ENCODE assay signal across 21 cellular contexts in genomic region chr16:81251871-81252270, GRCh38. TPM values are rescaled to one million over a fixed set of nuclear protein-coding genes. Genes with fewer than 3 reads are reported as not detected.
DNase-seq lines count a peak whose midpoint lies in the region; ATAC-seq and TF ChIP-seq lines count a peak whose summit lies in the region.
"Had no signal": no experiment of that assay in that cellular context is flagged by ENCODE, and none has a peak within 500 bp of the region (broad histone marks: within the 10 kb centered on the region; RNA-seq: fewer than 3 reads in every experiment).

No MANE protein-coding gene starts in this region.

- intact Hi-C loops in lower lobe of right lung (cut with DNase I): no loop called here
- intact Hi-C loops in testis (cut with DNase I; ENCODE audit: low total_unique reads): no loop called here
- intact Hi-C loops in adrenal gland (cut with DNase I): no loop called here

- no peaks in the 10 kb centered on the region for H3K27me3 ChIP-seq in lower lobe of right lung (ENCODE audit: low read depth)
- no peaks in the 10 kb centered on the region for H3K27me3 ChIP-seq in testis
- no peaks in the 10 kb centered on the region for H3K27me3 ChIP-seq in adrenal gland
- H3K27me3 ChIP-seq: breast epithelium, esophagus muscularis mucosa, heart right ventricle had no signal

- no peaks in the 10 kb centered on the region for H3K4me1 ChIP-seq in lower lobe of right lung
- no peaks in the 10 kb centered on the region for H3K4me1 ChIP-seq in testis
- no peaks in the 10 kb centered on the region for H3K4me1 ChIP-seq in adrenal gland (replicated peaks in 1 of 2)
- H3K4me1 ChIP-seq: breast epithelium, esophagus muscularis mucosa, heart right ventricle had no signal

- TF ChIP-seq POLR2A in testis (IDR thresholded peaks at IDR 0.05): no peak
- no peak for TF ChIP-seq POLR2A in adrenal gland (IDR thresholded peaks at IDR 0.05)

- DNase-seq in GM04503 (ENCODE audit: low read depth) (peak; percentile 11), astrocyte of the hippocampus (ENCODE audit: low read depth, low spot score) (peak; percentile 89), lower lobe of right lung (no peak), testis (peak; percentile 60), adrenal gland (no peak), mesenteric fat pad (ENCODE audit: low spot score) (no peak)
- DNase-seq in central memory CD4-positive, alpha-beta T cell: no peak
- DNase-seq: activated T-cell treated with anti-CD3 and anti-CD28 coated beads, Interleukin-2, amount 50 U/mL, for 4 hours; C1 segment of cervical spinal cord; DMS53; H7; heart right ventricle; Karpas-422; kidney; NCI-H774; stimulated activated CD4-positive, alpha-beta T cell treated with anti-CD3 and anti-CD28 coated beads, Interleukin-4, amount 100 ng/mL, for 4 hours had no signal

- H3K36me3 ChIP-seq in lower lobe of right lung: no peaks in the 10 kb centered on the region
- no peaks in the 10 kb centered on the region for H3K36me3 ChIP-seq in testis (ENCODE audit: low read depth, missing control alignments)
- H3K36me3 ChIP-seq in adrenal gland (replicated peaks in 1 of 2): no peaks in the 10 kb centered on the region
- H3K36me3 ChIP-seq: breast epithelium, esophagus muscularis mucosa, heart right ventricle had no signal

- H3K9me3 ChIP-seq in lower lobe of right lung: no peaks in the 10 kb centered on the region
- H3K9me3 ChIP-seq in testis: no peaks in the 10 kb centered on the region
- H3K9me3 ChIP-seq in adrenal gland (replicated peaks in 1 of 3): no peaks in the 10 kb centered on the region
- H3K9me3 ChIP-seq: breast epithelium, esophagus muscularis mucosa, heart right ventricle had no signal

- H3K27ac ChIP-seq in lower lobe of right lung (no peak overlapping the region), testis (no peak overlapping the region), adrenal gland (no peak overlapping the region)
- H3K27ac ChIP-seq: breast epithelium, esophagus muscularis mucosa, heart right ventricle had no signal

- peak; percentile 28 to 53 for ATAC-seq in lower lobe of right lung
- ATAC-seq: activated naive CD4-positive, alpha-beta T cell treated with anti-CD3 and anti-CD28 coated beads, Interleukin-2, amount 50 U/mL, for 72 hours; activated T-cell treated with anti-CD3 and anti-CD28 coated beads, Interleukin-2, amount 50 U/mL, for 4 hours; heart right ventricle had no signal

- WGBS in testis, 2 donors: 38 to 44% methylated on average over 2 of the region's 2 CpGs
- WGBS in adrenal gland, 4 donors: 59 to 70% (median 68%) methylated on average over 2 of the region's 2 CpGs

- TF ChIP-seq CTCF in lower lobe of right lung (IDR thresholded peaks at IDR 0.05): no peak
- TF ChIP-seq CTCF in testis (IDR thresholded peaks at IDR 0.05): no peak
- TF ChIP-seq CTCF in adrenal gland (IDR thresholded peaks at IDR 0.05): no peak

- H3K4me3 ChIP-seq in lower lobe of right lung (no peak overlapping the region), testis (no peak overlapping the region), adrenal gland (no peak overlapping the region)
- H3K4me3 ChIP-seq: breast epithelium, esophagus muscularis mucosa, heart right ventricle had no signal

RNA-seq across cellular contexts. Expression of gene BCO1, which starts 13.4 kb away (rescaled TPM):
- total RNA-seq in lower lobe of right lung: 0.74 TPM
- 1 to 10 TPM in 1 of 2 donors, under 1 TPM in 1; 0.87 to 1.2 TPM for total RNA-seq in testis
- 0.62 TPM for polyA plus RNA-seq in testis (ENCODE audit: insufficient read depth, low read depth, low replicate concordance)
- total RNA-seq in adrenal gland: not detected
- under 1 TPM in 1 of 3 donors, not detected in 2; 0.03 TPM for polyA plus RNA-seq in adrenal gland
- total RNA-seq in mesenteric fat pad: not detected
- total RNA-seq: activated naive CD4-positive, alpha-beta T cell treated with anti-CD3 and anti-CD28 coated beads, Interleukin-2, amount 50 U/mL, for 72 hours; activated T-cell treated with anti-CD3 and anti-CD28 coated beads, Interleukin-2, amount 50 U/mL, for 4 hours; skeletal muscle tissue; temporal lobe had no signal
- polyA plus RNA-seq: heart right ventricle had no signal

Comparison
In these comparisons a context has a peak if more than half of its experiments do, and no peak if none do; other contexts are left out.
1. DNase-seq: peak in GM04503 (single experiment), astrocyte of the hippocampus (single experiment) and testis (single experiment); none in lower lobe of right lung (single experiment), adrenal gland (0 of 7), mesenteric fat pad (single experiment) and central memory CD4-positive, alpha-beta T cell (single experiment).